Comparison of ENCODE assay signal across 10 cellular contexts in genomic region chr6:42216495-42216894, GRCh38. TPM values are rescaled to one million over a fixed set of nuclear protein-coding genes. Genes with fewer than 3 reads are reported as not detected.
DNase-seq lines count a peak whose midpoint lies in the region; ATAC-seq and TF ChIP-seq lines count a peak whose summit lies in the region.
"Not testable (repeated sequence)": the region's sequence is repeated elsewhere in the genome, so short reads cannot be mapped to it uniquely, and the experiment has no call there.
"Had no signal": no experiment of that assay in that cellular context is flagged by ENCODE, and none has a peak within 500 bp of the region (broad histone marks: within the 10 kb centered on the region; RNA-seq: fewer than 3 reads in every experiment).

No MANE protein-coding gene starts in this region.

- POLR2A ChIA-PET in AG04449 (lab: Yijun Ruan, JAX), result interaction anchor here (0.7 to 0.9 kb wide), 2 partner anchors 17 to 347 kb away, joined by 3 to 4 read pairs; partner anchors contain the start of gene UBR2
- POLR2A ChIA-PET in PC-3 (lab: Charles Lee; ENCODE audit: unreplicated experiment), result not testable (repeated sequence)

- no CpG with 5 or more reads among the region's 18 CpGs for WGBS in H9 (ENCODE audit: extremely low coverage, insufficient read length, low lambda C conversion rate)

- H4K8ac ChIP-seq in H9 (replicated peaks; ENCODE audit: insufficient read length, low read depth, low read length), result not testable (repeated sequence)

- not testable (repeated sequence) for TF ChIP-seq CTCF in AG04449 (IDR thresholded peaks at IDR 0.05; ENCODE audit: insufficient read depth, low read length, missing control alignments); H9 (conservative IDR thresholded peaks at IDR 0.05); PC-3 (conservative IDR thresholded peaks at IDR 0.05; ENCODE audit: low read depth, low read length); foreskin fibroblast (IDR thresholded peaks at IDR 0.05; ENCODE audit: low read depth, low read length); gastrocnemius medialis (IDR thresholded peaks at IDR 0.05 in 4 of 5, conservative IDR thresholded peaks at IDR 0.05 in 1 of 5)

- not testable (repeated sequence) for DNase-seq in AG04449 (ENCODE audit: low read depth, low spot score); H9; PC-3; central memory CD8-positive, alpha-beta T cell (ENCODE audit: low spot score in 2 of 2); foreskin fibroblast; gastrocnemius medialis
- peak; percentile 29 for DNase-seq in activated CD8-positive, alpha-beta memory T cell treated with anti-CD3 and anti-CD28 coated beads, Interleukin-2, amount 10 ng/mL, durations not matched to agents 7 days and 5 days

- CTCF ChIA-PET in AG04449 (lab: Yijun Ruan, JAX), result interaction anchor here (0.5 to 6.9 kb wide), 11 partner anchors 12 to 344 kb away, joined by 3 to 178 read pairs (median 6); no protein-coding TSS in a partner anchor
- CTCF ChIA-PET in PC-3 (lab: Charles Lee), result not testable (repeated sequence)
- CTCF ChIA-PET in activated CD8-positive, alpha-beta memory T cell treated with anti-CD3 and anti-CD28 coated beads, Interleukin-2, amount 10 ng/mL, durations not matched to agents 7 days and 5 days (lab: Charles Lee), result interaction anchor here (0.8 to 2.0 kb wide), 8 partner anchors 10 to 533 kb away, joined by 3 to 11 read pairs (median 4); no protein-coding TSS in a partner anchor

- not testable (repeated sequence) for H3K23ac ChIP-seq in H9 (ENCODE audit: insufficient read length, low read depth, low read length)

- H3T11ph ChIP-seq in H9 (ENCODE audit: low read length), result not testable (repeated sequence)

- TF ChIP-seq POLR2A in gastrocnemius medialis (IDR thresholded peaks at IDR 0.05), result not testable (repeated sequence)

- not testable (repeated sequence) for H4K91ac ChIP-seq in H9 (ENCODE audit: insufficient read length, low read depth, low read length)

- peaks cover 13% of the 10 kb centered on the region for H3F3A ChIP-seq in PC-3 (ENCODE audit: low read length, unreplicated experiment)

- H3K4ac ChIP-seq in H9 (ENCODE audit: low read depth, low read length), result not testable (repeated sequence)

- peaks cover 1 to 23% (median 22%) of the 10 kb centered on the region in 3 experiments; a peak in 5 of 7 replicates for H3K36me3 Mint-ChIP-seq in H9 (ENCODE audit: insufficient read depth in 1 of 3, low read depth in 3 of 3)
- H3K36me3 Mint-ChIP-seq in activated CD8-positive, alpha-beta memory T cell treated with anti-CD3 and anti-CD28 coated beads, Interleukin-2, amount 10 ng/mL, durations not matched to agents 7 days and 5 days, result peaks cover 18% of the 10 kb centered on the region
- H3K36me3 Mint-ChIP-seq in central memory CD8-positive, alpha-beta T cell (ENCODE audit: insufficient read depth), result peaks cover 30% of the 10 kb centered on the region

- H3K4me1 ChIP-seq in H9 (ENCODE audit: insufficient read depth, low read length); mucosa of stomach (ENCODE audit: control insufficient read depth, insufficient read depth, low read length): not testable (repeated sequence)
- peaks cover 75% of the 10 kb centered on the region for H3K4me1 ChIP-seq in PC-3 (ENCODE audit: insufficient read depth, low read length)
- H3K4me1 ChIP-seq in gastrocnemius medialis, result peaks cover 22 to 25% of the 10 kb centered on the region in 2 donors

- H3K27ac Mint-ChIP-seq in H9, result peak overlapping the region; percentile 28 to 75 (median 52); a peak in 4 of 7 replicates
- H3K27ac Mint-ChIP-seq in activated CD8-positive, alpha-beta memory T cell treated with anti-CD3 and anti-CD28 coated beads, Interleukin-2, amount 10 ng/mL, durations not matched to agents 7 days and 5 days, result not testable (repeated sequence)
- peak overlapping the region; percentile 41 for H3K27ac Mint-ChIP-seq in central memory CD8-positive, alpha-beta T cell (ENCODE audit: low read depth)

- not testable (repeated sequence) for H3K27me3 Mint-ChIP-seq in H9 (ENCODE audit: low read depth); activated CD8-positive, alpha-beta memory T cell treated with anti-CD3 and anti-CD28 coated beads, Interleukin-2, amount 10 ng/mL, durations not matched to agents 7 days and 5 days; central memory CD8-positive, alpha-beta T cell

- not testable (repeated sequence) for ATAC-seq in PC-3; activated CD8-positive, alpha-beta memory T cell treated with anti-CD3 and anti-CD28 coated beads, Interleukin-2, amount 10 ng/mL, durations not matched to agents 7 days and 5 days; central memory CD8-positive, alpha-beta T cell (replicated peaks; ENCODE audit: extremely low read depth, poor library complexity, severe bottlenecking); gastrocnemius medialis

- not testable (repeated sequence) for H2AFZ ChIP-seq in H9 (ENCODE audit: low read length); PC-3 (ENCODE audit: low read length)

- H3K14ac ChIP-seq in H9 (ENCODE audit: insufficient read depth, low read length), result not testable (repeated sequence)

- H2BK15ac ChIP-seq in H9 (ENCODE audit: low read depth, low read length), result not testable (repeated sequence)

- H3K27ac ChIP-seq in H9 (ENCODE audit: insufficient read length, low read depth, low read length), result not testable (repeated sequence)
- H3K27ac ChIP-seq in PC-3 (ENCODE audit: low read length) (peak overlapping the region; percentile 77), gastrocnemius medialis (peak overlapping the region in 3 of 4 donors; percentile 81 to 90 (median 88))

- not testable (repeated sequence) for H3K23me2 ChIP-seq in H9 (ENCODE audit: insufficient read length, low read depth, low read length, poor library complexity, severe bottlenecking)

- BruUV-seq in PC-3 (replicated peaks; lab: Mats Ljungman, UMichigan), result not testable (repeated sequence)

- H3K9me3 Mint-ChIP-seq in H9; activated CD8-positive, alpha-beta memory T cell treated with anti-CD3 and anti-CD28 coated beads, Interleukin-2, amount 10 ng/mL, durations not matched to agents 7 days and 5 days (ENCODE audit: low read depth); central memory CD8-positive, alpha-beta T cell: not testable (repeated sequence)

- H3K9me3 ChIP-seq in H9 (ENCODE audit: control insufficient read depth, low read depth, low read length); PC-3 (ENCODE audit: low read length); mucosa of stomach (ENCODE audit: control insufficient read depth, low read length); gastrocnemius medialis: not testable (repeated sequence)

- not testable (repeated sequence) for H3K56ac ChIP-seq in H9 (ENCODE audit: insufficient read length, low read depth, low read length)

- not testable (repeated sequence) for H3K9me2 ChIP-seq in PC-3 (replicated peaks; ENCODE audit: low read length)

- H4K20me1 ChIP-seq in H9 (ENCODE audit: control insufficient read depth, insufficient read depth, insufficient read length); PC-3 (ENCODE audit: low read length): not testable (repeated sequence)

- H2BK120ac ChIP-seq in H9 (ENCODE audit: low read depth, low read length, poor library complexity, severe bottlenecking), result not testable (repeated sequence)

- H3K36me3 ChIP-seq in PC-3 (ENCODE audit: low read depth, low read length), result peaks cover 16% of the 10 kb centered on the region
- H3K36me3 ChIP-seq in mucosa of stomach (ENCODE audit: control insufficient read depth, insufficient read depth, low read length), result not testable (repeated sequence)
- H3K36me3 ChIP-seq in gastrocnemius medialis, result peaks cover 0 to 26% of the 10 kb centered on the region in 2 donors

- H4K5ac ChIP-seq in H9 (ENCODE audit: insufficient read length, low read depth, low read length), result not testable (repeated sequence)

- peaks cover 7 to 18% of the 10 kb centered on the region in 2 experiments for H3K4me1 Mint-ChIP-seq in H9
- peaks cover 35% of the 10 kb centered on the region for H3K4me1 Mint-ChIP-seq in activated CD8-positive, alpha-beta memory T cell treated with anti-CD3 and anti-CD28 coated beads, Interleukin-2, amount 10 ng/mL, durations not matched to agents 7 days and 5 days
- peaks cover 16% of the 10 kb centered on the region for H3K4me1 Mint-ChIP-seq in central memory CD8-positive, alpha-beta T cell

- H2BK5ac ChIP-seq in H9 (ENCODE audit: insufficient read length, low read length), result not testable (repeated sequence)

- not testable (repeated sequence) for H2BK12ac ChIP-seq in H9 (ENCODE audit: insufficient read length, low read depth, low read length)

- H3K18ac ChIP-seq in H9 (ENCODE audit: insufficient read length, low read depth, low read length), result not testable (repeated sequence)

- H3K9ac ChIP-seq in H9 (ENCODE audit: extremely low read depth, insufficient read length, low read length), result not testable (repeated sequence)
- H3K9ac ChIP-seq in PC-3 (ENCODE audit: low read length) (peak overlapping the region; percentile 95), mucosa of stomach (ENCODE audit: low read length) (peak overlapping the region; percentile 86)

- H3K79me2 ChIP-seq in H9 (ENCODE audit: insufficient read depth, low read length), result not testable (repeated sequence)
- H3K79me2 ChIP-seq in PC-3 (ENCODE audit: low read length), result peaks cover 52% of the 10 kb centered on the region

- in situ Hi-C loops in gastrocnemius medialis (cut with MboI; ENCODE audit: low sequenced_read_pairs in 4 of 4), result loop anchor here in 1 of 4 donors (25.0 kb wide), 1 partner anchor 304 kb away; the partner anchor contains the start of genes BYSL and MED20

- H3K79me1 ChIP-seq in H9 (ENCODE audit: insufficient read depth, low read depth, low read length, poor library complexity, severe bottlenecking), result not testable (repeated sequence)

- not testable (repeated sequence) for H3K4me2 ChIP-seq in H9 (ENCODE audit: insufficient read depth, insufficient read length, low read length)
- H3K4me2 ChIP-seq in PC-3 (ENCODE audit: low read length), result peak overlapping the region; percentile 84

- peak overlapping the region; percentile 98 to 99 for H3K4me3 Mint-ChIP-seq in H9
- H3K4me3 Mint-ChIP-seq in activated CD8-positive, alpha-beta memory T cell treated with anti-CD3 and anti-CD28 coated beads, Interleukin-2, amount 10 ng/mL, durations not matched to agents 7 days and 5 days, result peak overlapping the region; percentile 98
- peak overlapping the region; percentile 98 for H3K4me3 Mint-ChIP-seq in central memory CD8-positive, alpha-beta T cell

- not testable (repeated sequence) for H3K27me3 ChIP-seq in H9 (ENCODE audit: insufficient read depth, low read length); PC-3 (ENCODE audit: low read length); mucosa of stomach (ENCODE audit: control insufficient read depth, insufficient read depth, low read length); gastrocnemius medialis

- not testable (repeated sequence) for H2BK20ac ChIP-seq in H9 (ENCODE audit: low read depth, low read length, poor library complexity, severe bottlenecking)

- H2AK5ac ChIP-seq in H9 (ENCODE audit: insufficient read length, low read length), result not testable (repeated sequence)

- intact Hi-C loops in PC-3 (cut with micrococcal nuclease), result not testable (repeated sequence)
- intact Hi-C loops in gastrocnemius medialis (cut with DNase I; ENCODE audit: low total_unique reads), result loop anchor here (5.0 to 10.0 kb wide), 2 partner anchors 429 to 798 kb away; partner anchors contain the start of genes KLHDC3, MEA1 and TOMM6

- H3K4me3 ChIP-seq in AG04449 (ENCODE audit: low read depth, low read length) (peak overlapping the region; percentile 83), PC-3 (ENCODE audit: low read length) (peak overlapping the region; percentile 85), foreskin fibroblast (ENCODE audit: low read depth in 1 of 2, low read length in 2 of 2) (peak overlapping the region; percentile 97 to 98), gastrocnemius medialis (peak overlapping the region; percentile 73 to 89 (median 84))
- not testable (repeated sequence) for H3K4me3 ChIP-seq in mucosa of stomach (ENCODE audit: low read length)

RNA-seq across cellular contexts. Expression of gene MRPS10, which starts 1.2 kb away (rescaled TPM):
- total RNA-seq in H9 (2021) (33.9 and 36.3 TPM in 2 replicates), PC-3 (2014; rRNA removed) (72.2 and 82.1 TPM in 2 replicates), gastrocnemius medialis (10 to 100 TPM; 52.2 to 63.7 (median 56.0) TPM)
- total RNA-seq in activated CD8-positive, alpha-beta memory T cell treated with anti-CD3 and anti-CD28 coated beads, Interleukin-2, amount 10 ng/mL, durations not matched to agents 7 days and 5 days, result 10 to 100 TPM; 28.8 to 36.5 TPM

RNA-seq across cellular contexts. Expression of gene GUCA1B, which starts 21.7 kb away (rescaled TPM):
- total RNA-seq in H9 (2021) (1.1 and 1.3 TPM in 2 replicates), PC-3 (2014; rRNA removed) (1.2 and 2.8 TPM in 2 replicates), gastrocnemius medialis (under 1 TPM in 1 of 4 donors, not detected in 3; 0.31 TPM)
- 1 to 10 TPM in 1 of 2 experiments, under 1 TPM in 1; 0.94 to 1.8 TPM for total RNA-seq in activated CD8-positive, alpha-beta memory T cell treated with anti-CD3 and anti-CD28 coated beads, Interleukin-2, amount 10 ng/mL, durations not matched to agents 7 days and 5 days

RNA-seq across cellular contexts. Expression of gene GUCA1A, which starts 43.3 kb away (rescaled TPM):
- total RNA-seq in H9 (2021), result 16.5 and 17.2 TPM in 2 replicates
- not detected in 2 replicates for total RNA-seq in PC-3 (2014; rRNA removed)
- not detected for total RNA-seq in activated CD8-positive, alpha-beta memory T cell treated with anti-CD3 and anti-CD28 coated beads, Interleukin-2, amount 10 ng/mL, durations not matched to agents 7 days and 5 days
- total RNA-seq in gastrocnemius medialis, result not detected
- total RNA-seq: bronchial epithelial cell, esophagus mucosa had no signal

Comparison
In these comparisons a context has a peak if more than half of its experiments do, and no peak if none do; other contexts are left out.
1. RNA of gene GUCA1A, which starts 43.3 kb away (total RNA-seq): 16.5 to 17.2 TPM in H9; not detected in PC-3, not detected in activated CD8-positive, alpha-beta memory T cell treated with anti-CD3 and anti-CD28 coated beads, Interleukin-2, amount 10 ng/mL, durations not matched to agents 7 days and 5 days and not detected in gastrocnemius medialis; every median in the first group is over 10 times any median in the second.
2. Peak in every context shown above with its lines, with median percentiles within 50 percentile points of each other: H3K4me3 Mint-ChIP-seq.